ENCODE assay signal across 8 cellular contexts in the genomic region with DNA sequence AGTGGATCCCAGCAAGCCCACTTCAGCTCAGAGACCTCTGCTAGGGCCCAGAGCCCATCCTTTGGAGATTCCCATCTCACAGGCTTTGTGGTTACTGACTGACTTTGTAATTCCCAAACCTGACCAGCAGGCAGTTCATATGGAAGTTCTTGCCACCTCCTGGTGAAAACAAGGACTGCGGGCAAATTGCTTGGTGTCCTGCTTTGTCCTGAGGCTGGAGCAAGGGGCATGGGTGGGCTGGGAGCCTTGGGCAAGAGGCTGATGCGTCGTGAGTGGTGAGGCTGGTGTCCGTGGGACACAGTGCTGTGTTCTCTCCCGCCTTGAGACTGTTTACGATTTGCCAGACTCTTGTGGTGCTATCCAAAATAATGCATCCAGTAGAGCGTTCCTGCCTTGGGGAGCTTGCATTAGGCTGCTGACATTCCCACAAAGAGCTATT.
DNase-seq lines count a peak whose midpoint lies in the region; ATAC-seq, FAIRE-seq and TF ChIP-seq lines count a peak whose summit lies in the region.

No MANE protein-coding gene starts in this region.

- H2AFZ ChIP-seq in KMS-11 (ENCODE audit: low read depth): no peak overlapping the region

- ATAC-seq in HG02678 (IDR thresholded peaks at IDR 0.05; ENCODE audit: unreplicated experiment): no peak
- no peak for ATAC-seq in GM21367 (IDR thresholded peaks at IDR 0.05; ENCODE audit: unreplicated experiment)

- H3K4me1 ChIP-seq in KMS-11 (ENCODE audit: low read depth, poor library complexity, severe bottlenecking): peaks cover 29% of the 10 kb centered on the region
- H3K4me1 ChIP-seq in ovary (ENCODE audit: insufficient read depth): peaks cover 37% of the 10 kb centered on the region

- H3K36me3 ChIP-seq in KMS-11 (ENCODE audit: insufficient read depth) (no peaks in the 10 kb centered on the region), ovary (no peaks in the 10 kb centered on the region)

- TF ChIP-seq CTCF in KMS-11 (conservative IDR thresholded peaks at IDR 0.05; ENCODE audit: low read depth, low read length): peak; percentile 62
- peak; percentile 94 for TF ChIP-seq CTCF in fibroblast of mammary gland (conservative IDR thresholded peaks at IDR 0.05; ENCODE audit: control insufficient read depth, insufficient read depth, low read depth, low read length)
- peak in 2 of 3 donors; percentile 11 to 45 for TF ChIP-seq CTCF in ovary (IDR thresholded peaks at IDR 0.05)

- H3K4me2 ChIP-seq in KMS-11: no peak overlapping the region

- TF ChIP-seq EP300 in ovary (IDR thresholded peaks at IDR 0.05): no peak

- H3K9me3 ChIP-seq in ovary: no peaks in the 10 kb centered on the region

- no peak overlapping the region for H3K9ac ChIP-seq in KMS-11

- no peaks in the 10 kb centered on the region for H3K79me2 ChIP-seq in KMS-11 (ENCODE audit: insufficient read depth, low read depth)

- WGBS in ovary, 3 donors: 65 to 76% (median 72%) methylated on average over 7 of the region's 7 CpGs

- TF ChIP-seq POLR2A in ovary (IDR thresholded peaks at IDR 0.05) (no peak), H54 (IDR thresholded peaks at IDR 0.05; ENCODE audit: low read depth, low read length) (no peak)

- H3K27ac ChIP-seq in KMS-11: no peak overlapping the region
- peak overlapping the region in 1 of 2 donors; percentile 86 for H3K27ac ChIP-seq in ovary

- H3K4me3 ChIP-seq in KMS-11 (IDR thresholded peaks at IDR 0.05; ENCODE audit: insufficient read depth, low read depth, low read length) (no peak overlapping the region), fibroblast of mammary gland (ENCODE audit: control insufficient read depth, low read depth, low read length) (no peak overlapping the region), ovary (no peak overlapping the region)

- no peaks in the 10 kb centered on the region for H4K20me1 ChIP-seq in KMS-11 (ENCODE audit: insufficient read depth)

- intact Hi-C loops in ovary (cut with DNase I): loop anchor here in 3 of 4 donors (5.0 to 10.0 kb wide), 6 partner anchors 40 to 150 kb away; a partner anchor contains a TSS

- no peak for FAIRE-seq in H54 (lab: Jason Lieb, UNC)

- no peaks in the 10 kb centered on the region for H3K27me3 ChIP-seq in KMS-11 (ENCODE audit: insufficient read depth, low read depth)
- no peaks in the 10 kb centered on the region for H3K27me3 ChIP-seq in ovary

- DNase-seq in COLO668 (lab: John Stamatoyannopoulos, UW; ENCODE audit: unreplicated experiment): peak; percentile 83
- peak; percentile 82 to 86 for DNase-seq in SHP77 (lab: John Stamatoyannopoulos, UW)
- peak; percentile 84 for DNase-seq in fibroblast of mammary gland (ENCODE audit: low read depth)
- peak in 3 of 5 donors; percentile 62 to 67 (median 65) for DNase-seq in ovary
- DNase-seq in H54 (ENCODE audit: insufficient read length, low spot score): no peak

Comparison
In these comparisons a context has a peak if more than half of its experiments do, and no peak if none do; other contexts are left out.
1. CTCF ChIP-seq: peak in every context shown above with its lines; median percentile 94 in fibroblast of mammary gland; 62 in KMS-11; 28 in ovary.